ENCODE assay signal across 25 cellular contexts in genomic region chr18:80130555-80130954, GRCh38.
"Had no signal": no experiment of that assay in that cellular context is flagged by ENCODE, and none has a peak within 500 bp of the region (broad histone marks: within the 10 kb centered on the region; RNA-seq: fewer than 3 reads in every experiment).

No MANE protein-coding gene starts in this region.

- H3K27ac ChIP-seq: breast epithelium, gastrocnemius medialis, ovary, right lobe of liver, thoracic aorta, uterus, WERI-Rb-1 had no signal

- H3K4me1 Mint-ChIP-seq: nephron had no signal

- H3K4me1 ChIP-seq: breast epithelium, gastrocnemius medialis, uterus had no signal

- H3K9me3 Mint-ChIP-seq: activated CD4-positive, alpha-beta memory T cell treated with anti-CD3 and anti-CD28 coated beads, Interleukin-2, amount 10 ng/mL, durations not matched to agents 7 days and 5 days; activated naive CD4-positive, alpha-beta T cell treated with anti-CD3 and anti-CD28 coated beads for 36 hours; type B pancreatic cell had no signal

- DNase-seq: activated CD4-positive, alpha-beta memory T cell treated with anti-CD3 and anti-CD28 coated beads, Interleukin-2, amount 10 ng/mL, durations not matched to agents 7 days and 5 days; activated CD4-positive, alpha-beta T cell treated with anti-CD3 and anti-CD28 coated beads, Interleukin-2, amount 10 ng/mL, durations not matched to agents 7 days and 5 days; activated CD8-positive, alpha-beta memory T cell treated with anti-CD3 and anti-CD28 coated beads, Interleukin-2, amount 10 ng/mL, durations not matched to agents 7 days and 5 days; activated effector memory CD4-positive, alpha-beta T cell treated with anti-CD3 and anti-CD28 coated beads, Interleukin-2, amount 50 U/mL, for 16 hours; activated naive CD4-positive, alpha-beta T cell treated with anti-CD3 and anti-CD28 coated beads for 36 hours; central memory CD4-positive, alpha-beta T cell; gastrocnemius medialis; glutamatergic neuron; left cardiac atrium; left ventricle myocardium superior; mucosa of descending colon; ovary; right lobe of liver; stimulated activated CD4-positive, alpha-beta T cell treated with anti-CD3 and anti-CD28 coated beads, Interleukin-2, amount 100 ng/mL, for 48 hours; stimulated activated naive CD4-positive, alpha-beta T cell treated with Interleukin-2 at 50 U/mL for 16 hours; T-cell; T1000; uterus; WERI-Rb-1 had no signal

- H3K9me3 ChIP-seq: breast epithelium, gastrocnemius medialis, mucosa of descending colon, ovary, right lobe of liver, thoracic aorta, uterus had no signal

- ATAC-seq: activated CD4-positive, CD25-positive, alpha-beta regulatory T cell treated with anti-CD3 and anti-CD28 coated beads, Interleukin-2, amount 50 U/mL, for 24 hours; activated CD8-positive, alpha-beta memory T cell treated with anti-CD3 and anti-CD28 coated beads, Interleukin-2, amount 10 ng/mL, durations not matched to agents 7 days and 5 days; gastrocnemius medialis; left cardiac atrium; left ventricle myocardium superior; mucosa of descending colon; right lobe of liver had no signal

- H3K4me3 ChIP-seq: breast epithelium, gastrocnemius medialis, mucosa of descending colon, ovary, right lobe of liver, thoracic aorta, uterus had no signal

- H3K36me3 ChIP-seq: breast epithelium, ovary, uterus had no signal

- H3K27me3 ChIP-seq: breast epithelium, gastrocnemius medialis, ovary, right lobe of liver, uterus had no signal

- H3K4me3 Mint-ChIP-seq: activated CD4-positive, alpha-beta memory T cell treated with anti-CD3 and anti-CD28 coated beads, Interleukin-2, amount 10 ng/mL, durations not matched to agents 7 days and 5 days; activated CD4-positive, alpha-beta T cell treated with anti-CD3 and anti-CD28 coated beads, Interleukin-2, amount 10 ng/mL, durations not matched to agents 7 days and 5 days; activated CD8-positive, alpha-beta memory T cell treated with anti-CD3 and anti-CD28 coated beads, Interleukin-2, amount 10 ng/mL, durations not matched to agents 7 days and 5 days; activated naive CD4-positive, alpha-beta T cell treated with anti-CD3 and anti-CD28 coated beads for 36 hours; nephron; T-cell; type B pancreatic cell had no signal

- H3K27me3 Mint-ChIP-seq: activated CD4-positive, alpha-beta memory T cell treated with anti-CD3 and anti-CD28 coated beads, Interleukin-2, amount 10 ng/mL, durations not matched to agents 7 days and 5 days; activated CD4-positive, alpha-beta T cell treated with anti-CD3 and anti-CD28 coated beads, Interleukin-2, amount 10 ng/mL, durations not matched to agents 7 days and 5 days; activated CD8-positive, alpha-beta memory T cell treated with anti-CD3 and anti-CD28 coated beads, Interleukin-2, amount 10 ng/mL, durations not matched to agents 7 days and 5 days; progenitor cell of endocrine pancreas; T-cell; type B pancreatic cell had no signal

- H3K27ac Mint-ChIP-seq: activated CD4-positive, alpha-beta memory T cell treated with anti-CD3 and anti-CD28 coated beads, Interleukin-2, amount 10 ng/mL, durations not matched to agents 7 days and 5 days; activated CD4-positive, alpha-beta T cell treated with anti-CD3 and anti-CD28 coated beads, Interleukin-2, amount 10 ng/mL, durations not matched to agents 7 days and 5 days; activated CD8-positive, alpha-beta memory T cell treated with anti-CD3 and anti-CD28 coated beads, Interleukin-2, amount 10 ng/mL, durations not matched to agents 7 days and 5 days; activated naive CD4-positive, alpha-beta T cell treated with anti-CD3 and anti-CD28 coated beads for 36 hours; nephron; progenitor cell of endocrine pancreas; type B pancreatic cell had no signal
